Comparison of ENCODE assay signal across 8 cellular contexts in genomic region chr2:204027105-204027504, GRCh38.
DNase-seq lines count a peak whose midpoint lies in the region; ATAC-seq, FAIRE-seq and TF ChIP-seq lines count a peak whose summit lies in the region.

No MANE protein-coding gene starts in this region.

- TF ChIP-seq POLR2A in sigmoid colon (IDR thresholded peaks at IDR 0.05), result no peak

- H3K36me3 ChIP-seq in GM06990 (ENCODE audit: control insufficient read depth, insufficient read depth, low read length), result no peaks in the 10 kb centered on the region
- no peaks in the 10 kb centered on the region for H3K36me3 ChIP-seq in sigmoid colon
- no peaks in the 10 kb centered on the region for H3K36me3 ChIP-seq in kidney (ENCODE audit: control insufficient read depth in 1 of 2, insufficient read depth in 2 of 2, low read length in 2 of 2)

- no peaks in the 10 kb centered on the region for H3K27me3 Mint-ChIP-seq in activated naive CD4-positive, alpha-beta T cell treated with anti-CD3 and anti-CD28 coated beads, Interleukin-2, amount 10 ng/mL, durations not matched to agents 7 days and 5 days

- 25 to 35% methylated on average over 3 of the region's 3 CpGs for WGBS in sigmoid colon, 2 donors

- H3K4me1 ChIP-seq in sigmoid colon (peaks cover 0 to 42% (median 35%) of the 10 kb centered on the region in 4 donors), kidney (ENCODE audit: control insufficient read depth in 1 of 2, insufficient read depth in 1 of 2, low read depth in 1 of 2, low read length in 2 of 2) (no peaks in the 10 kb centered on the region)

- H3K4me1 Mint-ChIP-seq in activated naive CD4-positive, alpha-beta T cell treated with anti-CD3 and anti-CD28 coated beads, Interleukin-2, amount 10 ng/mL, durations not matched to agents 7 days and 5 days, result peaks cover 41% of the 10 kb centered on the region

- ATAC-seq in GM19467 (IDR thresholded peaks at IDR 0.05; ENCODE audit: unreplicated experiment) (peak; percentile 82), HG03460 (IDR thresholded peaks at IDR 0.05; ENCODE audit: unreplicated experiment) (peak; percentile 93), left colon (no peak)

- TF ChIP-seq CTCF in GM06990 (IDR thresholded peaks at IDR 0.05; ENCODE audit: insufficient read depth, low read length, poor library complexity, severe bottlenecking), result no peak
- TF ChIP-seq CTCF in sigmoid colon (IDR thresholded peaks at IDR 0.05), result no peak
- TF ChIP-seq CTCF in kidney (IDR thresholded peaks at IDR 0.05; ENCODE audit: borderline replicate concordance, extremely low read depth, insufficient read depth), result no peak

- no peaks in the 10 kb centered on the region for H3K27me3 ChIP-seq in GM06990 (replicated peaks; ENCODE audit: control insufficient read depth, insufficient read depth, low read length)
- no peaks in the 10 kb centered on the region for H3K27me3 ChIP-seq in sigmoid colon

- peaks cover 3% of the 10 kb centered on the region for H3K36me3 Mint-ChIP-seq in activated naive CD4-positive, alpha-beta T cell treated with anti-CD3 and anti-CD28 coated beads, Interleukin-2, amount 10 ng/mL, durations not matched to agents 7 days and 5 days

- DNase-seq in GM06990 (ENCODE audit: extremely low read depth, insufficient read length) (peak; percentile 34), NCI-H1092 treated with DMSO at 0.1 percent for 48 hours (lab: John Stamatoyannopoulos, UW) (no peak), sigmoid colon (no peak), left colon (no peak), kidney (no peak)
- DNase-seq in activated naive CD4-positive, alpha-beta T cell treated with anti-CD3 and anti-CD28 coated beads, Interleukin-2, amount 10 ng/mL, durations not matched to agents 7 days and 5 days, result peak; percentile 52

- TF ChIP-seq EP300 in sigmoid colon (IDR thresholded peaks at IDR 0.05), result no peak

- no peak for FAIRE-seq in kidney (lab: Jason Lieb, UNC)

- no peak overlapping the region for H3K9ac ChIP-seq in kidney (ENCODE audit: low read length in 2 of 2)

- H3K27ac ChIP-seq in sigmoid colon (no peak overlapping the region), kidney (ENCODE audit: low read depth in 2 of 2, low read length in 2 of 2) (no peak overlapping the region)

- intact Hi-C loops in sigmoid colon (cut with DNase I) (loop anchor here (10.0 kb wide), 2 partner anchors 88 to 298 kb away; no protein-coding TSS in a partner anchor), left colon (cut with DNase I, micrococcal nuclease) (no loop called here), kidney (cut with DNase I) (no loop called here)

- H3K27ac Mint-ChIP-seq in activated naive CD4-positive, alpha-beta T cell treated with anti-CD3 and anti-CD28 coated beads, Interleukin-2, amount 10 ng/mL, durations not matched to agents 7 days and 5 days, result peak overlapping the region; percentile 79

- H3K9me3 ChIP-seq in sigmoid colon (no peaks in the 10 kb centered on the region), kidney (ENCODE audit: control insufficient read depth in 1 of 2, low read length in 2 of 2) (no peaks in the 10 kb centered on the region)

- no peak overlapping the region for H3K4me3 Mint-ChIP-seq in activated naive CD4-positive, alpha-beta T cell treated with anti-CD3 and anti-CD28 coated beads, Interleukin-2, amount 10 ng/mL, durations not matched to agents 7 days and 5 days

- CTCF ChIA-PET in activated naive CD4-positive, alpha-beta T cell treated with anti-CD3 and anti-CD28 coated beads, Interleukin-2, amount 10 ng/mL, durations not matched to agents 7 days and 5 days (lab: Charles Lee), result interaction anchor here (0.6 to 3.6 kb wide), 4 partner anchors 10 to 151 kb away, joined by 3 to 15 read pairs (median 4); no protein-coding TSS in a partner anchor

- H3K4me3 ChIP-seq in GM06990 (replicated peaks; ENCODE audit: low read depth, low read length) (no peak overlapping the region), sigmoid colon (no peak overlapping the region), kidney (ENCODE audit: low read length in 2 of 2) (no peak overlapping the region)

- H3K9me3 Mint-ChIP-seq in activated naive CD4-positive, alpha-beta T cell treated with anti-CD3 and anti-CD28 coated beads, Interleukin-2, amount 10 ng/mL, durations not matched to agents 7 days and 5 days, result peaks cover 2% of the 10 kb centered on the region

Comparison
In these comparisons a context has a peak if more than half of its experiments do, and no peak if none do; other contexts are left out.
1. DNase-seq: peak in GM06990 (single experiment) and activated naive CD4-positive, alpha-beta T cell treated with anti-CD3 and anti-CD28 coated beads, Interleukin-2, amount 10 ng/mL, durations not matched to agents 7 days and 5 days (single experiment); none in NCI-H1092 treated with DMSO at 0.1 percent for 48 hours (single experiment), sigmoid colon (single experiment), left colon (0 of 2) and kidney (single experiment).